Comparison of ENCODE assay signal across 1 cellular context in the genomic region with DNA sequence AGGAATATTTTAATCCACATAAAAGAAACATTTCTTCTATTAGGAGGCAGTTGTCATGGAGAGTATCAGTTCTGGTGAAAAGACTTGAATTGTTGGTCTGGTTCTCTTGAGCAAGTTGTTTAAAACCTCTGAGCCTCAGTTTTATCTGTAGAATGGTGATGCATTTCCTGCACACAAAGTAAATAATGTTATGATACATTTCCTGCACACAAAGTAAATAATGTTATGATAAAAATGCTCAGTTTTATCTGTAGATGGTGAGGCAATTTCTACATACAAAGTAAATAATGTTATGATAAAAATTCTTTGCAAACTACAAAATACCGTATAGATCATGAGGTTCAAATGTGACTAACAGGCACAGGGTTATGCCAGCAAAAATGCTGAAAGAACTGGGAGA.
TF ChIP-seq lines count a peak whose summit lies in the region.

No MANE protein-coding gene starts in this region.

TF ChIP-seq in A549, 52 proteins besides CTCF, POLR2A, EP300 and RAD21:
- TF ChIP-seq, protein P1, sequence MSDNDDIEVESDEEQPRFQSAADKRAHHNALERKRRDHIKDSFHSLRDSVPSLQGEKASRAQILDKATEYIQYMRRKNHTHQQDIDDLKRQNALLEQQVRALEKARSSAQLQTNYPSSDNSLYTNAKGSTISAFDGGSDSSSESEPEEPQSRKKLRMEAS (IDR thresholded peaks at IDR 0.05), result no peak
- TF ChIP-seq, protein P2, sequence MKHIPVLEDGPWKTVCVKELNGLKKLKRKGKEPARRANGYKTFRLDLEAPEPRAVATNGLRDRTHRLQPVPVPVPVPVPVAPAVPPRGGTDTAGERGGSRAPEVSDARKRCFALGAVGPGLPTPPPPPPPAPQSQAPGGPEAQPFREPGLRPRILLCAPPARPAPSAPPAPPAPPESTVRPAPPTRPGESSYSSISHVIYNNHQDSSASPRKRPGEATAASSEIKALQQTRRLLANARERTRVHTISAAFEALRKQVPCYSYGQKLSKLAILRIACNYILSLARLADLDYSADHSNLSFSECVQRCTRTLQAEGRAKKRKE (CRISPR knock-in tag; IDR thresholded peaks at IDR 0.05; ENCODE audit: low read depth), result no peak
- TF ChIP-seq FOSL2 (IDR thresholded peaks at IDR 0.05) (no peak), FOSL2 (CRISPR knock-in tag; IDR thresholded peaks at IDR 0.05) (no peak), HOXA7 (CRISPR knock-in tag; IDR thresholded peaks at IDR 0.05) (no peak), MYC (IDR thresholded peaks at IDR 0.05; ENCODE audit: borderline replicate concordance, low read length) (no peak), TP53 (CRISPR knock-in tag; IDR thresholded peaks at IDR 0.05) (no peak), HOXB5 (CRISPR knock-in tag; IDR thresholded peaks at IDR 0.05) (no peak), CEBPB (IDR thresholded peaks at IDR 0.05) (no peak), SREBF2 (IDR thresholded peaks at IDR 0.05) (no peak), CHD4 (IDR thresholded peaks at IDR 0.05; ENCODE audit: borderline replicate concordance) (no peak), ESRRA (IDR thresholded peaks at IDR 0.05; ENCODE audit: borderline replicate concordance, low read length) (no peak), JUNB (IDR thresholded peaks at IDR 0.05) (no peak)
- TF ChIP-seq, protein P3, sequence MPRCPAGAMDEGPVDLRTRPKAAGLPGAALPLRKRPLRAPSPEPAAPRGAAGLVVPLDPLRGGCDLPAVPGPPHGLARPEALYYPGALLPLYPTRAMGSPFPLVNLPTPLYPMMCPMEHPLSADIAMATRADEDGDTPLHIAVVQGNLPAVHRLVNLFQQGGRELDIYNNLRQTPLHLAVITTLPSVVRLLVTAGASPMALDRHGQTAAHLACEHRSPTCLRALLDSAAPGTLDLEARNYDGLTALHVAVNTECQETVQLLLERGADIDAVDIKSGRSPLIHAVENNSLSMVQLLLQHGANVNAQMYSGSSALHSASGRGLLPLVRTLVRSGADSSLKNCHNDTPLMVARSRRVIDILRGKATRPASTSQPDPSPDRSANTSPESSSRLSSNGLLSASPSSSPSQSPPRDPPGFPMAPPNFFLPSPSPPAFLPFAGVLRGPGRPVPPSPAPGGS (IDR thresholded peaks at IDR 0.05), result no peak
